ENCODE assay signal across 8 cellular contexts in the genomic region with DNA sequence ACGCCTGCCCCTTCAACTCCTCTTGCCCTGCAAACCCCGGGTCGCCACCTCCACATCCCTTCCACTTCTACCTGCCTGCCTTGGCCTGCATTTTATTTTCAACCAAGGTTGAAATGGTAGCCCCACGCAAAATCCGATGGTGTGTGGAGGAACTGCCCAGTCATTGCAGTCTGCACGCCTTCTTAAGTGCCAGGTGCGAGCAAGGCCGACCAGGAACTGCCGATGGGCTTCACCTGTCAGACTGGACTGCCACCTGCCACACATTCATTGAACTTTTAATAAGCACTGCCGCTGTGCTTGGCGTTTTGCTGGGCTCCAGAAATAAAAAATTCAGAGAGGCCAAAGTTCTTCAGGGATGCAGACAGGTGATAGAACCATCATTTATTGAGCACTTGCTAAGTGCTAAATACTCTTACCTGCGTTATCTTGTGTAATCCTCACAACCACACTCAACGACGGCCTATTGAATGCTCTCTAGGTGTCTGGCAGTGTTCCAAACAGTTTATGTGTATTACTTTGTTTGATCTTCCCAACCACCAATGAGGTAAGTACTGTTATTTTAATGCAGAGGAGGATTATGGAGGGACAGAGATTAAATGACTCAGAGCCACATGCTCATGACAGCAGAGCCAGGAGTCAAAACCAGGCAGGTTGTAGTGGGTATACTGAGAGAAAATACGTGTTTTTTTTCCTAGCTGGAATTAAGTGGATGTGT. TPM values are rescaled to one million over a fixed set of nuclear protein-coding genes. Genes with fewer than 3 reads are reported as not detected.
DNase-seq lines count a peak whose midpoint lies in the region; ATAC-seq and TF ChIP-seq lines count a peak whose summit lies in the region.

No MANE protein-coding gene starts in this region.

- DNase-seq in Panc1 (ENCODE audit: low read depth, low spot score) (no peak), mesenchymal stem cell (no peak), transverse colon (peak; percentile 63)
- DNase-seq in central memory CD8-positive, alpha-beta T cell (ENCODE audit: low spot score in 2 of 2) = no peak

- no peaks in the 10 kb centered on the region for H3K9me3 Mint-ChIP-seq in central memory CD8-positive, alpha-beta T cell

- H3K4me3 Mint-ChIP-seq in central memory CD8-positive, alpha-beta T cell = peak overlapping the region; percentile 79

- no peak overlapping the region for H3K23ac ChIP-seq in mesenchymal stem cell (ENCODE audit: low read length in 2 of 2)

- H2AK5ac ChIP-seq in mesenchymal stem cell (ENCODE audit: low read length, severe bottlenecking) = no peak overlapping the region

- H2BK5ac ChIP-seq in mesenchymal stem cell (ENCODE audit: low read depth, low read length, poor library complexity, severe bottlenecking) = no peak overlapping the region

- CTCF ChIA-PET in Panc1 (lab: Charles Lee) = no interaction called here

- no peak overlapping the region for H2BK120ac ChIP-seq in mesenchymal stem cell (ENCODE audit: low read depth, low read length)

- H3K27ac ChIP-seq in HUES6 (ENCODE audit: low read depth, low read length) = no peak overlapping the region
- peak overlapping the region; percentile 71 for H3K27ac ChIP-seq in Panc1 (ENCODE audit: low read length)
- no peak overlapping the region for H3K27ac ChIP-seq in mesenchymal stem cell (ENCODE audit: low read length, poor library complexity, severe bottlenecking)
- peak overlapping the region; percentile 63 to 78 (median 76) for H3K27ac ChIP-seq in transverse colon

- WGBS in mesenchymal stem cell = 64% methylated on average over 15 of the region's 15 CpGs
- 35 to 42% methylated on average over 4 to 15 of the region's 15 CpGs for WGBS in transverse colon (ENCODE audit: low coverage in 1 of 2), 2 donors

- peaks cover 91% of the 10 kb centered on the region for H3K27me3 Mint-ChIP-seq in central memory CD8-positive, alpha-beta T cell

- H4K91ac ChIP-seq in mesenchymal stem cell (ENCODE audit: low read length) = no peak overlapping the region

- H2AFZ ChIP-seq in mesenchymal stem cell (ENCODE audit: low read depth, low read length) = peak overlapping the region; percentile 67

- no peak overlapping the region for H3K4ac ChIP-seq in mesenchymal stem cell (ENCODE audit: low read depth in 1 of 2, low read length in 2 of 2)

- in situ Hi-C loops in Panc1 (cut with HindIII; ENCODE audit: low pct_unique_long_range_greater_than_20kb, low sequenced_read_pairs) (no loop called here), transverse colon (cut with MboI; ENCODE audit: low pct_ligation_motif_present in 1 of 4, low pct_unique_long_range_greater_than_20kb in 1 of 4, low sequenced_read_pairs in 3 of 4) (no loop called here)

- POLR2A ChIA-PET in Panc1 (lab: Charles Lee) = no interaction called here

- TF ChIP-seq EP300 in transverse colon (IDR thresholded peaks at IDR 0.05; ENCODE audit: low read depth) = no peak

- peak overlapping the region; percentile 41 for H3K27ac Mint-ChIP-seq in central memory CD8-positive, alpha-beta T cell (ENCODE audit: low read depth)

- peak overlapping the region; percentile 80 for H3K4me2 ChIP-seq in mesenchymal stem cell (ENCODE audit: low read length, poor library complexity, severe bottlenecking)

- TF ChIP-seq CTCF in Panc1 (IDR thresholded peaks at IDR 0.05) (no peak), transverse colon (IDR thresholded peaks at IDR 0.05) (peak in 1 of 5 experiments; percentile 16)

- H3K36me3 ChIP-seq in HUES6 (ENCODE audit: control insufficient read depth, insufficient read depth, low read length) (no peaks in the 10 kb centered on the region), Panc1 (ENCODE audit: control insufficient read depth, insufficient read depth, low read length) (no peaks in the 10 kb centered on the region; the same call in 1 of the 2 replicates), mesenchymal stem cell (ENCODE audit: control insufficient read depth in 1 of 2, insufficient read depth in 2 of 2, low read depth in 1 of 2, low read length in 2 of 2) (no peaks in the 10 kb centered on the region), transverse colon (no peaks in the 10 kb centered on the region)

- intact Hi-C loops in Panc1 (cut with micrococcal nuclease; ENCODE audit: unreplicated experiment) (no loop called here), transverse colon (cut with DNase I; ENCODE audit: low total_unique reads) (no loop called here)

- H3K27me3 ChIP-seq in HUES6 (ENCODE audit: control insufficient read depth, insufficient read depth, low read length) = peaks cover 31% of the 10 kb centered on the region
- no peaks in the 10 kb centered on the region for H3K27me3 ChIP-seq in Panc1 (ENCODE audit: control insufficient read depth, insufficient read depth, low read length)
- no peaks in the 10 kb centered on the region for H3K27me3 ChIP-seq in mesenchymal stem cell (ENCODE audit: control insufficient read depth in 1 of 2, insufficient read depth in 1 of 2, low read length in 2 of 2)
- no peaks in the 10 kb centered on the region for H3K27me3 ChIP-seq in transverse colon

- peaks cover 69% of the 10 kb centered on the region for H3K4me1 ChIP-seq in HUES6 (ENCODE audit: control insufficient read depth, insufficient read depth, low read length)
- H3K4me1 ChIP-seq in Panc1 (ENCODE audit: control insufficient read depth, insufficient read depth, low read length) = peaks cover 32% of the 10 kb centered on the region
- H3K4me1 ChIP-seq in mesenchymal stem cell (ENCODE audit: control insufficient read depth, insufficient read depth, low read depth, low read length) = peaks cover 7% of the 10 kb centered on the region
- H3K4me1 ChIP-seq in transverse colon = peaks cover 3 to 13% (median 10%) of the 10 kb centered on the region in 4 donors

- H3K9me3 ChIP-seq in HUES6 (ENCODE audit: control insufficient read depth, insufficient read depth, low read depth, low read length) (no peaks in the 10 kb centered on the region), Panc1 (ENCODE audit: control insufficient read depth, insufficient read depth, low read depth, low read length) (no peaks in the 10 kb centered on the region), mesenchymal stem cell (ENCODE audit: control insufficient read depth, low read length) (no peaks in the 10 kb centered on the region), transverse colon (no peaks in the 10 kb centered on the region)

- ATAC-seq in Panc1 = peak; percentile 64
- no peak for ATAC-seq in central memory CD8-positive, alpha-beta T cell (replicated peaks; ENCODE audit: extremely low read depth, poor library complexity, severe bottlenecking)
- ATAC-seq in GM21526 (IDR thresholded peaks at IDR 0.05; ENCODE audit: low FRiP score, unreplicated experiment) = no peak
- no peak for ATAC-seq in GM19467 (IDR thresholded peaks at IDR 0.05; ENCODE audit: unreplicated experiment)
- ATAC-seq in GM18858 (IDR thresholded peaks at IDR 0.05; ENCODE audit: unreplicated experiment) = no peak

- peak overlapping the region; percentile 74 for H3K9ac ChIP-seq in HUES6 (ENCODE audit: low read length)
- no peak overlapping the region for H3K9ac ChIP-seq in mesenchymal stem cell (ENCODE audit: low read length)

- no TSS peak for BruUV-seq in Panc1 (replicated peaks; lab: Mats Ljungman, UMichigan)

- H3K36me3 Mint-ChIP-seq in central memory CD8-positive, alpha-beta T cell (ENCODE audit: insufficient read depth) = peaks cover 2% of the 10 kb centered on the region

- peak overlapping the region in 1 of 2 experiments; percentile 11 for H3K18ac ChIP-seq in mesenchymal stem cell (ENCODE audit: low read depth in 1 of 2, low read length in 2 of 2)

- no peak overlapping the region for H3K14ac ChIP-seq in mesenchymal stem cell (ENCODE audit: low read length in 2 of 2)

- H2BK15ac ChIP-seq in mesenchymal stem cell (ENCODE audit: low read depth, poor library complexity, severe bottlenecking) = no peak overlapping the region

- peak; percentile 34 for TF ChIP-seq POLR2A in transverse colon (IDR thresholded peaks at IDR 0.05)

- H2BK12ac ChIP-seq in mesenchymal stem cell (ENCODE audit: low read length in 2 of 2) = no peak overlapping the region

- peak overlapping the region; percentile 35 for H4K8ac ChIP-seq in mesenchymal stem cell (ENCODE audit: low read length)

- H3K79me1 ChIP-seq in mesenchymal stem cell (replicated peaks; ENCODE audit: low read length, poor library complexity, severe bottlenecking) = peaks cover 7% of the 10 kb centered on the region

- peak overlapping the region; percentile 64 for H3K4me3 ChIP-seq in HUES6 (ENCODE audit: low read depth, low read length)
- peak overlapping the region; percentile 44 to 65 for H3K4me3 ChIP-seq in Panc1 (ENCODE audit: low read depth in 2 of 2, low read length in 2 of 2)
- peak overlapping the region; percentile 59 to 62 for H3K4me3 ChIP-seq in mesenchymal stem cell (ENCODE audit: insufficient read depth in 1 of 2, low read depth in 1 of 2, low read length in 2 of 2)
- peak overlapping the region; percentile 24 to 53 (median 40) for H3K4me3 ChIP-seq in transverse colon

- H3K4me1 Mint-ChIP-seq in central memory CD8-positive, alpha-beta T cell = peaks cover 9% of the 10 kb centered on the region

RNA-seq across cellular contexts. Expression of a gene that starts 36.2 kb away (rescaled TPM):
- total RNA-seq in Panc1 (2021; ENCODE audit: unreplicated experiment) = 29.9 TPM
- 13.4 TPM for polyA plus RNA-seq in Panc1 (2012; ENCODE audit: insufficient read length)
- 2.3 TPM for polyA plus RNA-seq in mesenchymal stem cell (2013, experiment 1 of 2)
- polyA plus RNA-seq in mesenchymal stem cell (2013, experiment 2 of 2) = 2.3 TPM
- total RNA-seq in transverse colon = 1 to 10 TPM in 3 of 4 donors, not detected in 1; 1.6 to 3.2 (median 2.2) TPM

Comparison
In these comparisons a context has a peak if more than half of its experiments do, and no peak if none do; other contexts are left out.
1. H3K27ac ChIP-seq: peak in Panc1 (single experiment) and transverse colon (4 of 4); none in HUES6 (single experiment) and mesenchymal stem cell (single experiment).
2. Peak in every context shown above with its lines, with median percentiles within 50 percentile points of each other: H3K4me3 ChIP-seq.